In the genomic region with DNA sequence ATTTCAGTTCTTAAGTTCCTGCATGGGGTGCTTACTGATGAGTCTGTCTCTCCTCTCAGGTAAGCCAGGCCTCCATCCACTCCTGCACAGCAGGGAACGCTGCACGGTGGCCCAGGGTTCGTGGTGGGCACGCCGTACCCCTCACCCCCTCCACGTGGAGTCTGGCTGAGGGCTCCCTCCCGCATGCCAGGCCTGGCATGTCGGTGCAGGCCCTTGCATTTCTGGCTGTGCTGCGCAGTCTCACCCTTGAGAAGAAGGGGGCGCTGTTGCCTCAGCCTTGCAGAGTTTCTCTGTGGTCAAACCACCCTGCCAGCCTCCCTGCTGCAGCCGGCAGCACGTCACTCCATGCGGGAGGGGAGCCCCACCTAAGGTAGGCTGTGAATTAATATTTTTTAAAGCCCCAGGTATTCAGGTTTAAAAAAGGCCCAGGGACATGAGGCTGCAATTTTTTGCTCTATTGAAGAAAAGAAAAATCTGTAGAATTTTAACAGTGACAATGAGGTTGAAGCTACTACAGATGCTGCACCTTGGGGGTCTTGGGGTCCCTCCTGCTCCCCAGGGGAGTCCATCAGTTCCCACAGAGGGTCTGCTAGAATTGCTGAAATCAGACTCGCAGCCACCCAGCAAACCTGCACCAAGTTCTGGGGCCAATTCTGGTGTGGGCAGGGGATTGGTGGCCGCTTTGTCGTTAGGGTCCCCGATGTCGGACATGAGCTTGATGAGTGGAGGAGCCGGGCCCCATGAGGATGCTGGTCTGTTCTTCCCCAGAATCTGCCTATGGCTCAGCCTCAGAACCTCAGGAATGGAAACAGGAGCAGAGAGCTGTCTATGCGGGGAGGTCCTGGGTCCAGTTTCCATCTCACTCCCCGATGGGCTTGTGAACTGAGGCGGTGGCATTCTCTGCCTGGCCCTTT, we compare ENCODE assay signal across 8 cellular contexts. TPM values are rescaled to one million over a fixed set of nuclear protein-coding genes. Genes with fewer than 3 reads are reported as not detected.
DNase-seq lines count a peak whose midpoint lies in the region; ATAC-seq and TF ChIP-seq lines count a peak whose summit lies in the region.

No MANE protein-coding gene starts in this region.

- H3K36me3 ChIP-seq in ascending aorta (no peaks in the 10 kb centered on the region), hepatocyte (replicated peaks; ENCODE audit: insufficient read depth, low read depth) (no peaks in the 10 kb centered on the region), gastrocnemius medialis (no peaks in the 10 kb centered on the region)

- WGBS in hepatocyte (ENCODE audit: low lambda C conversion rate, missing lambda C conversion rate): 54% methylated on average over 22 of the region's 22 CpGs

- H3K4me3 ChIP-seq in ascending aorta (peak overlapping the region in 1 of 2 donors; percentile 41), hepatocyte (no peak overlapping the region), gastrocnemius medialis (no peak overlapping the region)

- H3K9me3 ChIP-seq in ascending aorta (peaks cover 0 to 4% of the 10 kb centered on the region in 2 donors), hepatocyte (ENCODE audit: low read depth) (no peaks in the 10 kb centered on the region), gastrocnemius medialis (no peaks in the 10 kb centered on the region)

- intact Hi-C loops in ascending aorta (cut with DNase I): loop anchor here (2.0 to 5.0 kb wide), 3 partner anchors 67 to 981 kb away; partner anchors contain the start of gene ADCY2
- intact Hi-C loops in gastrocnemius medialis (cut with DNase I; ENCODE audit: low total_unique reads): loop anchor here (5.0 kb wide), 3 partner anchors 66 to 981 kb away; no protein-coding TSS in a partner anchor

- H3K4me2 ChIP-seq in hepatocyte: no peak overlapping the region

- no peak for TF ChIP-seq POLR2A in gastrocnemius medialis (IDR thresholded peaks at IDR 0.05)

- peaks cover 4 to 13% of the 10 kb centered on the region in 2 donors for H3K4me1 ChIP-seq in ascending aorta
- no peaks in the 10 kb centered on the region for H3K4me1 ChIP-seq in hepatocyte (ENCODE audit: insufficient read depth)
- peaks cover 16 to 25% of the 10 kb centered on the region in 2 donors for H3K4me1 ChIP-seq in gastrocnemius medialis

- H3K4me3 Mint-ChIP-seq in T-cell: no peak overlapping the region

- peaks cover 0 to 4% of the 10 kb centered on the region in 2 donors for H3K27me3 Mint-ChIP-seq in T-cell

- ATAC-seq in HG02798 (IDR thresholded peaks at IDR 0.05; ENCODE audit: poor library complexity, unreplicated experiment) (peak; percentile 84), T-cell (replicated peaks in 1 of 4) (peak; percentile 38 to 70 (median 60)), gastrocnemius medialis (peak; percentile 47 to 68)

- H3K36me3 Mint-ChIP-seq in T-cell: no peaks in the 10 kb centered on the region

- H4K20me1 ChIP-seq in hepatocyte (ENCODE audit: insufficient read depth, poor library complexity, severe bottlenecking): no peaks in the 10 kb centered on the region

- POLR2A ChIA-PET in T-cell (lab: Charles Lee): interaction anchor here (0.6 to 0.7 kb wide), 2 partner anchors 237 to 1164 kb away, joined by 7 to 20 read pairs; no protein-coding TSS in a partner anchor

- no peaks in the 10 kb centered on the region for H3K9me2 ChIP-seq in hepatocyte (replicated peaks; ENCODE audit: insufficient read depth)

- in situ Hi-C loops in gastrocnemius medialis (cut with MboI; ENCODE audit: low sequenced_read_pairs in 4 of 4): loop anchor here in 2 of 4 donors (10.0 kb wide), 2 partner anchors 619 to 979 kb away; no protein-coding TSS in a partner anchor

- H3K9me3 Mint-ChIP-seq in T-cell: no peaks in the 10 kb centered on the region

- peak; percentile 49 for DNase-seq in SIG-M5 treated with dmso at 0.1 percent for 504 hours (lab: John Stamatoyannopoulos, UW; ENCODE audit: unreplicated experiment)
- no peak for DNase-seq in SIG-M5 (lab: John Stamatoyannopoulos, UW)
- DNase-seq in NCI-H1417 (lab: John Stamatoyannopoulos, UW): peak; percentile 82 to 93 (median 85)
- peak; percentile 12 to 65 (median 40) for DNase-seq in T-cell
- DNase-seq in ascending aorta (ENCODE audit: low spot score in 2 of 2): peak in 1 of 2 donors; percentile 86
- peak; percentile 71 for DNase-seq in hepatocyte (ENCODE audit: low spot score)
- DNase-seq in gastrocnemius medialis: peak; percentile 43 to 65

- peaks cover 2 to 8% (median 7%) of the 10 kb centered on the region in 3 donors for H3K4me1 Mint-ChIP-seq in T-cell

- H3K27me3 ChIP-seq in ascending aorta (no peaks in the 10 kb centered on the region), hepatocyte (no peaks in the 10 kb centered on the region), gastrocnemius medialis (no peaks in the 10 kb centered on the region)

- TF ChIP-seq CTCF in ascending aorta (IDR thresholded peaks at IDR 0.05): peak; percentile 76 to 92 (median 80)
- peak; percentile 73 for TF ChIP-seq CTCF in hepatocyte (IDR thresholded peaks at IDR 0.05; ENCODE audit: poor library complexity)
- TF ChIP-seq CTCF in gastrocnemius medialis (IDR thresholded peaks at IDR 0.05 in 4 of 5, conservative IDR thresholded peaks at IDR 0.05 in 1 of 5): peak; percentile 58 to 81 (median 79)

- CTCF ChIA-PET in T-cell (lab: Charles Lee): interaction anchor here (0.5 to 1.0 kb wide), 3 partner anchors 12 to 1277 kb away, joined by 3 to 7 read pairs (median 4); no protein-coding TSS in a partner anchor

- peak overlapping the region; percentile 84 to 87 for H3K27ac ChIP-seq in ascending aorta
- no peak overlapping the region for H3K27ac ChIP-seq in hepatocyte
- H3K27ac ChIP-seq in gastrocnemius medialis: peak overlapping the region; percentile 58 to 81 (median 80)

- no peaks in the 10 kb centered on the region for H3K79me2 ChIP-seq in hepatocyte

- no peak overlapping the region for H3K27ac Mint-ChIP-seq in T-cell

- no peak overlapping the region for H2AFZ ChIP-seq in hepatocyte

RNA-seq across cellular contexts. Expression of gene TENT4A, which starts 52.6 kb away (rescaled TPM):
- total RNA-seq in T-cell (10 to 100 TPM; 42.7 to 62.9 (median 45.6) TPM), ascending aorta (12.5 TPM), hepatocyte (8.7 and 14.1 TPM in 2 replicates), gastrocnemius medialis (10 to 100 TPM; 11.9 to 15.2 (median 12.7) TPM)
- 6.8 and 7.3 TPM in 2 replicates for polyA plus RNA-seq in hepatocyte
